In the genomic region with DNA sequence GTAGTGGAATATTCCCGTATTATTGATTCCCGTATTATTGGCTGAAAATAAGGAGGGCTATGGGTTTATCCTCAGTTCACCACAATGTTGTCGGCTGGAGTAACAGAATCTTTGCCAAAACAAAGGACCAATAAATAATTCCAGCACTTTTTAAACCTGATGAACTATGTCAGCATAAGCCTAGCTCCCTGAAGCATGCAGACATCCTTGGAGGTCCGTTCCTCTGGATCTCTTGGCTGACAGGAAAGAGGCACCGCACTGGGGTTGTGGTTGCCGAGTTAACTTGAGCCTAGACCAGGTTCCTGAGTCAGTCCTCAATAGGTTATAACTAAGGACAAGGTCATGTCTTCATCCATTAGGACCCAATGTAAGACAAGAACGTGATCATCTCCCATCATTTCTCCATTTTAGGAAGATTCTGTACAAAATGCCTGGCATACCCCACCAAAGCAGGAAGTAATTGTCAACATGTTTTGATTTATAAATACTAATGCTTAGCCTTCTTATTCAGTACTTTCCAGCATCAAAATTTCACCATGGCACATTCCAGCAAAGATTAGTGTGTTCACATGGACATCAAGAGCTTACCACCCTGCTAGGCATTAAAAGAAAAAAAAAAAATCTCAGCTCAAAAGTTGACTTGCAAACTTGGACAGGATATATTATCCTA, we compare ENCODE assay signal across 17 cellular contexts. TPM values are rescaled to one million over a fixed set of nuclear protein-coding genes. Genes with fewer than 3 reads are reported as not detected.
DNase-seq lines count a peak whose midpoint lies in the region; ATAC-seq and TF ChIP-seq lines count a peak whose summit lies in the region.
"Had no signal": no experiment of that assay in that cellular context is flagged by ENCODE, and none has a peak within 500 bp of the region (broad histone marks: within the 10 kb centered on the region; RNA-seq: fewer than 3 reads in every experiment).

No MANE protein-coding gene starts in this region.

- no peaks in the 10 kb centered on the region for H3K27me3 ChIP-seq in A673 (replicated peaks; ENCODE audit: insufficient read depth, low read depth, low read length, poor library complexity)
- no peaks in the 10 kb centered on the region for H3K27me3 ChIP-seq in psoas muscle (ENCODE audit: insufficient read depth in 3 of 3, low read length in 2 of 3)
- H3K27me3 ChIP-seq: sigmoid colon had no signal

- H3K27ac ChIP-seq in A673 (ENCODE audit: low read depth, low read length, poor library complexity, severe bottlenecking), result peak overlapping the region; percentile 86
- peak overlapping the region; percentile 30 for H3K27ac ChIP-seq in psoas muscle

- TF ChIP-seq CTCF in A673 (conservative IDR thresholded peaks at IDR 0.05; ENCODE audit: low read depth, low read length), result no peak
- TF ChIP-seq CTCF in fibroblast of villous mesenchyme (IDR thresholded peaks at IDR 0.05; ENCODE audit: insufficient read depth, low read depth, low read length), result no peak
- no peak for TF ChIP-seq CTCF in psoas muscle (IDR thresholded peaks at IDR 0.05)

- DNase-seq in A673 (ENCODE audit: low spot score), result no peak
- peak; percentile 56 for DNase-seq in fibroblast of villous mesenchyme (ENCODE audit: low read depth)
- no peak for DNase-seq in psoas muscle
- no peak for DNase-seq in NCI-H524 treated with DMSO at 0.1 percent for 48 hours (lab: John Stamatoyannopoulos, UW)
- no peak for DNase-seq in NCI-H146 treated with DMSO at 0.1 percent for 48 hours (lab: John Stamatoyannopoulos, UW; ENCODE audit: unreplicated experiment)
- no peak for DNase-seq in stimulated activated effector memory CD8-positive, alpha-beta T cell treated with anti-CD3 and anti-CD28 coated beads, Interleukin-12 subunit alpha, Interleukin-12 subunit beta, amount 100 ng/mL, for 72 hours (ENCODE audit: low spot score in 2 of 2)
- DNase-seq: activated CD4-positive, alpha-beta T cell treated with anti-CD3 and anti-CD28 coated beads for 36 hours; activated T-cell treated with anti-CD3 and anti-CD28 coated beads, Interleukin-2, amount 50 U/mL, for 24 hours; effector CD4-positive, alpha-beta T cell; kidney glomerular epithelial cell; naive B cell; NCI-H526 treated with DMSO at 0.1 percent for 48 hours; sigmoid colon; T-helper 17 cell had no signal

- peaks cover 7% of the 10 kb centered on the region for H3K9me3 Mint-ChIP-seq in stimulated activated effector memory CD8-positive, alpha-beta T cell treated with anti-CD3 and anti-CD28 coated beads, Interleukin-12 subunit alpha, Interleukin-12 subunit beta, amount 100 ng/mL, for 72 hours

- CTCF ChIA-PET in A673 (lab: Charles Lee), result interaction anchor here (0.9 to 1.5 kb wide), 2 partner anchors 11 to 16 kb away, joined by 3 to 4 read pairs; no protein-coding TSS in a partner anchor

- peaks cover 48% of the 10 kb centered on the region for H3K4me1 ChIP-seq in A673 (ENCODE audit: insufficient read depth, low read length, poor library complexity, severe bottlenecking)
- peaks cover 2% of the 10 kb centered on the region for H3K4me1 ChIP-seq in psoas muscle

- peak overlapping the region; percentile 3 for H3K4me3 ChIP-seq in A673 (ENCODE audit: low read depth, low read length, poor library complexity, severe bottlenecking)
- H3K4me3 ChIP-seq in fibroblast of villous mesenchyme (ENCODE audit: low read depth, low read length), result no peak overlapping the region
- no peak overlapping the region for H3K4me3 ChIP-seq in psoas muscle
- H3K4me3 ChIP-seq: sigmoid colon had no signal

- H3K9me3 ChIP-seq in A673 (ENCODE audit: low read depth, low read length, poor library complexity, severe bottlenecking) (no peaks in the 10 kb centered on the region), psoas muscle (no peaks in the 10 kb centered on the region)
- H3K9me3 ChIP-seq: sigmoid colon had no signal

- intact Hi-C loops in A673 (cut with micrococcal nuclease; ENCODE audit: unreplicated experiment) (no loop called here), psoas muscle (cut with DNase I) (no loop called here)

- BruUV-seq in A673 (replicated peaks; lab: Mats Ljungman, UMichigan), result no TSS peak

- POLR2A ChIA-PET in A673 (lab: Charles Lee; ENCODE audit: low non-redundant PET), result interaction anchor here (0.8 kb wide), 1 partner anchor 37 kb away, joined by 3 read pairs; no protein-coding TSS in a partner anchor

- no peak overlapping the region for H3K27ac Mint-ChIP-seq in stimulated activated effector memory CD8-positive, alpha-beta T cell treated with anti-CD3 and anti-CD28 coated beads, Interleukin-12 subunit alpha, Interleukin-12 subunit beta, amount 100 ng/mL, for 72 hours
- H3K27ac Mint-ChIP-seq: activated CD4-positive, alpha-beta T cell treated with anti-CD3 and anti-CD28 coated beads for 36 hours; activated T-cell treated with anti-CD3 and anti-CD28 coated beads, Interleukin-2, amount 50 U/mL, for 24 hours; IgD-negative memory B cell; naive B cell; T-helper 17 cell had no signal

- 26 to 38% (median 33%) methylated on average over 7 of the region's 7 CpGs for WGBS in psoas muscle, 3 donors

- H3K4me1 Mint-ChIP-seq in stimulated activated effector memory CD8-positive, alpha-beta T cell treated with anti-CD3 and anti-CD28 coated beads, Interleukin-12 subunit alpha, Interleukin-12 subunit beta, amount 100 ng/mL, for 72 hours, result peaks cover 5% of the 10 kb centered on the region
- H3K4me1 Mint-ChIP-seq: IgD-negative memory B cell, naive B cell, T-helper 17 cell had no signal

- ATAC-seq in SK-N-SH treated with all-trans-retinoic acid at 6 μM for 48 hours (peak; percentile 71), psoas muscle (peak in 3 of 4 donors; percentile 40 to 59 (median 53)), HG02840 (IDR thresholded peaks at IDR 0.05; ENCODE audit: low FRiP score, unreplicated experiment) (no peak)
- no peak for ATAC-seq in stimulated activated effector memory CD8-positive, alpha-beta T cell treated with anti-CD3 and anti-CD28 coated beads, Interleukin-12 subunit alpha, Interleukin-12 subunit beta, amount 100 ng/mL, for 72 hours
- ATAC-seq: activated CD4-positive, alpha-beta T cell treated with anti-CD3 and anti-CD28 coated beads for 36 hours; T-helper 17 cell had no signal

- no peaks in the 10 kb centered on the region for H3K36me3 Mint-ChIP-seq in stimulated activated effector memory CD8-positive, alpha-beta T cell treated with anti-CD3 and anti-CD28 coated beads, Interleukin-12 subunit alpha, Interleukin-12 subunit beta, amount 100 ng/mL, for 72 hours
- H3K36me3 Mint-ChIP-seq: IgD-negative memory B cell, naive B cell had no signal

- H3K4me3 Mint-ChIP-seq in stimulated activated effector memory CD8-positive, alpha-beta T cell treated with anti-CD3 and anti-CD28 coated beads, Interleukin-12 subunit alpha, Interleukin-12 subunit beta, amount 100 ng/mL, for 72 hours, result no peak overlapping the region
- H3K4me3 Mint-ChIP-seq: activated CD4-positive, alpha-beta T cell treated with anti-CD3 and anti-CD28 coated beads for 36 hours; activated T-cell treated with anti-CD3 and anti-CD28 coated beads, Interleukin-2, amount 50 U/mL, for 24 hours; IgD-negative memory B cell; T-helper 17 cell had no signal

- peaks cover 10% of the 10 kb centered on the region for H3K36me3 ChIP-seq in A673 (ENCODE audit: insufficient read depth, low read length, poor library complexity, severe bottlenecking)
- H3K36me3 ChIP-seq in psoas muscle (ENCODE audit: insufficient read depth in 1 of 2, low read depth in 1 of 2), result peaks cover 0 to 4% of the 10 kb centered on the region in 2 donors

TF ChIP-seq in SK-N-SH treated with all-trans-retinoic acid at 6 μM for 48 hours, 23 proteins besides CTCF, POLR2A, EP300 and RAD21:
- TF ChIP-seq ZNF565 (CRISPR knock-in tag; conservative IDR thresholded peaks at IDR 0.05; ENCODE audit: low read depth), result no peak
- no peak for TF ChIP-seq ZNF8 (CRISPR knock-in tag; IDR thresholded peaks at IDR 0.05)
- no peak for TF ChIP-seq ZNF70 (CRISPR knock-in tag; IDR thresholded peaks at IDR 0.05)
- TF ChIP-seq GLIS3 (CRISPR knock-in tag; IDR thresholded peaks at IDR 0.05), result no peak
- TF ChIP-seq, protein P1, sequence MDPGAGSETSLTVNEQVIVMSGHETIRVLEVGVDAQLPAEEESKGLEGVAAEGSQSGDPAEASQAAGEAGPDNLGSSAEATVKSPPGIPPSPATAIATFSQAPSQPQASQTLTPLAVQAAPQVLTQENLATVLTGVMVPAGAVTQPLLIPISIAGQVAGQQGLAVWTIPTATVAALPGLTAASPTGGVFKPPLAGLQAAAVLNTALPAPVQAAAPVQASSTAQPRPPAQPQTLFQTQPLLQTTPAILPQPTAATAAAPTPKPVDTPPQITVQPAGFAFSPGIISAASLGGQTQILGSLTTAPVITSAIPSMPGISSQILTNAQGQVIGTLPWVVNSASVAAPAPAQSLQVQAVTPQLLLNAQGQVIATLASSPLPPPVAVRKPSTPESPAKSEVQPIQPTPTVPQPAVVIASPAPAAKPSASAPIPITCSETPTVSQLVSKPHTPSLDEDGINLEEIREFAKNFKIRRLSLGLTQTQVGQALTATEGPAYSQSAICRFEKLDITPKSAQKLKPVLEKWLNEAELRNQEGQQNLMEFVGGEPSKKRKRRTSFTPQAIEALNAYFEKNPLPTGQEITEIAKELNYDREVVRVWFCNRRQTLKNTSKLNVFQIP (CRISPR knock-in tag; IDR thresholded peaks at IDR 0.05; ENCODE audit: borderline replicate concordance, low read depth), result no peak
- no peak for TF ChIP-seq CSDC2 (CRISPR knock-in tag; IDR thresholded peaks at IDR 0.05)
- TF ChIP-seq, protein P2, sequence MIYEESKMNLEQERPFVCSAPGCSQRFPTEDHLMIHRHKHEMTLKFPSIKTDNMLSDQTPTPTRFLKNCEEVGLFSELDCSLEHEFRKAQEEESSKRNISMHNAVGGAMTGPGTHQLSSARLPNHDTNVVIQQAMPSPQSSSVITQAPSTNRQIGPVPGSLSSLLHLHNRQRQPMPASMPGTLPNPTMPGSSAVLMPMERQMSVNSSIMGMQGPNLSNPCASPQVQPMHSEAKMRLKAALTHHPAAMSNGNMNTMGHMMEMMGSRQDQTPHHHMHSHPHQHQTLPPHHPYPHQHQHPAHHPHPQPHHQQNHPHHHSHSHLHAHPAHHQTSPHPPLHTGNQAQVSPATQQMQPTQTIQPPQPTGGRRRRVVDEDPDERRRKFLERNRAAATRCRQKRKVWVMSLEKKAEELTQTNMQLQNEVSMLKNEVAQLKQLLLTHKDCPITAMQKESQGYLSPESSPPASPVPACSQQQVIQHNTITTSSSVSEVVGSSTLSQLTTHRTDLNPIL (CRISPR knock-in tag; IDR thresholded peaks at IDR 0.05; ENCODE audit: low read depth), result no peak

RNA-seq across cellular contexts. Expression of a gene that starts 36.5 kb away (rescaled TPM):
- 12.6 and 20.3 TPM in 2 replicates for total RNA-seq in A673 (2021)
- 146 and 259 TPM in 2 replicates for total RNA-seq in fibroblast of villous mesenchyme
- total RNA-seq in psoas muscle, result 10 to 100 TPM in 2 of 4 donors, 1 to 10 TPM in 2; 4.1 to 12.9 (median 8.8) TPM
- 1 to 10 TPM; 2.2 to 3.8 (median 3.5) TPM for polyA plus RNA-seq in psoas muscle
- total RNA-seq: activated CD4-positive, alpha-beta T cell treated with anti-CD3 and anti-CD28 coated beads for 36 hours had no signal

RNA-seq across cellular contexts. Expression of a gene that starts 43.0 kb away (rescaled TPM):
- total RNA-seq in A673 (2021) (258 and 267 TPM in 2 replicates), fibroblast of villous mesenchyme (49.3 and 64.3 TPM in 2 replicates), psoas muscle (100 to 1,000 TPM; 153 to 174 (median 166) TPM)
- 100 to 1,000 TPM; 110 to 151 (median 135) TPM for polyA plus RNA-seq in psoas muscle

Comparison
In these comparisons a context has a peak if more than half of its experiments do, and no peak if none do; other contexts are left out.
1. ATAC-seq: peak in SK-N-SH treated with all-trans-retinoic acid at 6 μM for 48 hours (single experiment) and psoas muscle (3 of 4); none in stimulated activated effector memory CD8-positive, alpha-beta T cell treated with anti-CD3 and anti-CD28 coated beads, Interleukin-12 subunit alpha, Interleukin-12 subunit beta, amount 100 ng/mL, for 72 hours (single experiment) and HG02840 (single experiment).